Comparison of ENCODE assay signal across 1 cellular context in the genomic region with DNA sequence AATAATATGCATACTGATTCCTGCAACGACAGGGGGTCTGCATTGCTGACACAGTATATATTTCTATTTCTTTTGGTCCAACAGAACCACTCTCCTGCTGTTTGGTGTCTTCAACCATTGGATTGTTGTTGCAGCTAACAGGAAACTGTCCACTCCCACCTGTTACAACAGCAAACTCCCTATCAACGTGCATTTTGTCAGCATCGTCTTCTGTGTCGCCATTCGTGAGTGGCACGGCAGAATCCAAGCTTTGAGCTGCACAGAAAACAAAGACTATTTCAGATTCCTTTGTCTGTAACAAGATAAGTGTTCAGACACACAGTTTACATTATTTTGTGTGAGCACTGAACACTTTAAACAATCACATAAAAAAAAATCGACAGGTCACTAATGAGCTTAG.
TF ChIP-seq lines count a peak whose summit lies in the region.

No MANE protein-coding gene starts in this region.

TF ChIP-seq in WTC11, 78 proteins besides CTCF, POLR2A, EP300 and RAD21 (continued from another document):
- TF ChIP-seq, protein P1, sequence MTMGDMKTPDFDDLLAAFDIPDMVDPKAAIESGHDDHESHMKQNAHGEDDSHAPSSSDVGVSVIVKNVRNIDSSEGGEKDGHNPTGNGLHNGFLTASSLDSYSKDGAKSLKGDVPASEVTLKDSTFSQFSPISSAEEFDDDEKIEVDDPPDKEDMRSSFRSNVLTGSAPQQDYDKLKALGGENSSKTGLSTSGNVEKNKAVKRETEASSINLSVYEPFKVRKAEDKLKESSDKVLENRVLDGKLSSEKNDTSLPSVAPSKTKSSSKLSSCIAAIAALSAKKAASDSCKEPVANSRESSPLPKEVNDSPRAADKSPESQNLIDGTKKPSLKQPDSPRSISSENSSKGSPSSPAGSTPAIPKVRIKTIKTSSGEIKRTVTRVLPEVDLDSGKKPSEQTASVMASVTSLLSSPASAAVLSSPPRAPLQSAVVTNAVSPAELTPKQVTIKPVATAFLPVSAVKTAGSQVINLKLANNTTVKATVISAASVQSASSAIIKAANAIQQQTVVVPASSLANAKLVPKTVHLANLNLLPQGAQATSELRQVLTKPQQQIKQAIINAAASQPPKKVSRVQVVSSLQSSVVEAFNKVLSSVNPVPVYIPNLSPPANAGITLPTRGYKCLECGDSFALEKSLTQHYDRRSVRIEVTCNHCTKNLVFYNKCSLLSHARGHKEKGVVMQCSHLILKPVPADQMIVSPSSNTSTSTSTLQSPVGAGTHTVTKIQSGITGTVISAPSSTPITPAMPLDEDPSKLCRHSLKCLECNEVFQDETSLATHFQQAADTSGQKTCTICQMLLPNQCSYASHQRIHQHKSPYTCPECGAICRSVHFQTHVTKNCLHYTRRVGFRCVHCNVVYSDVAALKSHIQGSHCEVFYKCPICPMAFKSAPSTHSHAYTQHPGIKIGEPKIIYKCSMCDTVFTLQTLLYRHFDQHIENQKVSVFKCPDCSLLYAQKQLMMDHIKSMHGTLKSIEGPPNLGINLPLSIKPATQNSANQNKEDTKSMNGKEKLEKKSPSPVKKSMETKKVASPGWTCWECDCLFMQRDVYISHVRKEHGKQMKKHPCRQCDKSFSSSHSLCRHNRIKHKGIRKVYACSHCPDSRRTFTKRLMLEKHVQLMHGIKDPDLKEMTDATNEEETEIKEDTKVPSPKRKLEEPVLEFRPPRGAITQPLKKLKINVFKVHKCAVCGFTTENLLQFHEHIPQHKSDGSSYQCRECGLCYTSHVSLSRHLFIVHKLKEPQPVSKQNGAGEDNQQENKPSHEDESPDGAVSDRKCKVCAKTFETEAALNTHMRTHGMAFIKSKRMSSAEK (CRISPR knock-in tag; IDR thresholded peaks at IDR 0.05; ENCODE audit: borderline replicate concordance) = no peak
- no peak for TF ChIP-seq ZNF396 (CRISPR knock-in tag; IDR thresholded peaks at IDR 0.05; ENCODE audit: borderline replicate concordance)
- no peak for TF ChIP-seq ZNF317 (CRISPR knock-in tag; IDR thresholded peaks at IDR 0.05; ENCODE audit: borderline replicate concordance, low read depth)
- TF ChIP-seq, protein P2, sequence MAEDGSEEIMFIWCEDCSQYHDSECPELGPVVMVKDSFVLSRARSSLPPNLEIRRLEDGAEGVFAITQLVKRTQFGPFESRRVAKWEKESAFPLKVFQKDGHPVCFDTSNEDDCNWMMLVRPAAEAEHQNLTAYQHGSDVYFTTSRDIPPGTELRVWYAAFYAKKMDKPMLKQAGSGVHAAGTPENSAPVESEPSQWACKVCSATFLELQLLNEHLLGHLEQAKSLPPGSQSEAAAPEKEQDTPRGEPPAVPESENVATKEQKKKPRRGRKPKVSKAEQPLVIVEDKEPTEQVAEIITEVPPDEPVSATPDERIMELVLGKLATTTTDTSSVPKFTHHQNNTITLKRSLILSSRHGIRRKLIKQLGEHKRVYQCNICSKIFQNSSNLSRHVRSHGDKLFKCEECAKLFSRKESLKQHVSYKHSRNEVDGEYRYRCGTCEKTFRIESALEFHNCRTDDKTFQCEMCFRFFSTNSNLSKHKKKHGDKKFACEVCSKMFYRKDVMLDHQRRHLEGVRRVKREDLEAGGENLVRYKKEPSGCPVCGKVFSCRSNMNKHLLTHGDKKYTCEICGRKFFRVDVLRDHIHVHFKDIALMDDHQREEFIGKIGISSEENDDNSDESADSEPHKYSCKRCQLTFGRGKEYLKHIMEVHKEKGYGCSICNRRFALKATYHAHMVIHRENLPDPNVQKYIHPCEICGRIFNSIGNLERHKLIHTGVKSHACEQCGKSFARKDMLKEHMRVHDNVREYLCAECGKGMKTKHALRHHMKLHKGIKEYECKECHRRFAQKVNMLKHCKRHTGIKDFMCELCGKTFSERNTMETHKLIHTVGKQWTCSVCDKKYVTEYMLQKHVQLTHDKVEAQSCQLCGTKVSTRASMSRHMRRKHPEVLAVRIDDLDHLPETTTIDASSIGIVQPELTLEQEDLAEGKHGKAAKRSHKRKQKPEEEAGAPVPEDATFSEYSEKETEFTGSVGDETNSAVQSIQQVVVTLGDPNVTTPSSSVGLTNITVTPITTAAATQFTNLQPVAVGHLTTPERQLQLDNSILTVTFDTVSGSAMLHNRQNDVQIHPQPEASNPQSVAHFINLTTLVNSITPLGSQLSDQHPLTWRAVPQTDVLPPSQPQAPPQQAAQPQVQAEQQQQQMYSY (CRISPR knock-in tag; IDR thresholded peaks at IDR 0.05) = no peak
